16 cellular contexts compared by ENCODE assay signal in the genomic region with DNA sequence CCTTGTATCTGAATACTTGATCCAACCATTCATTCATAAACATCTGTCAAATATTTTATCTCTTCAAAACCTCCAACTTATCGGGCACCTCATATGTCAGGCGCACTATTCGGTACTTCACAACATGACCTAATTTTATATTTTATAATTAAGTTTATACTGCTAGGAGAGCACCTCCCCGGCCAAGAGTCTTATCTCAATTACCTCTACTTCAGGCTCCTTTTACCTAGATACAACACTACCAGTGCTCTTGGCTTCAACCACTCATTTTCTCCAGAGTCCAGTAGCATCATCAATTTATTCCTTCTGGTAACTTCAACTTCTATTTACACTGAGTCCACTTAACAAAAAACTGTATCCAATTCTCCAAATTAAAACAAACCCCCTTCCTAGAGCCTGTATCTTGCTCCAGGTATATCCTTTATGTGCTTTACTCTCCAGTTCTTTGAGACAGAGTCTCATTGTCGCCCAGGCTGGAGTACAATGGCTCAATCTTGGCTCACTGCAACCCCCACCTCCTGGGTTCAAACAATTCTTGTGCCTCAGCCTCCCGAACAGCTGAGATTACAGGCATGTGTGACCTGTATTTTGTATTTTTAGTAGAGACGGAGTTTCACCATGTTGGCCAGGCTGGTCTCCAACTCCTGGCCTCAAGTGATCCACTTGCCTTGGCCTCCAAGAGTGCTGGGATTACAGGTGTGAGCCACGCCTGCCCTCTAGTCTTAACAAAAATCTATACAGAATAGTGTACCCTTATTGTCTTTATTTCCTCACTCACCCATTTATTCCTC. TPM values are rescaled to one million over a fixed set of nuclear protein-coding genes. Genes with fewer than 3 reads are reported as not detected.
"Had no signal": no experiment of that assay in that cellular context is flagged by ENCODE, and none has a peak within 500 bp of the region (broad histone marks: within the 10 kb centered on the region; RNA-seq: fewer than 3 reads in every experiment).

No MANE protein-coding gene starts in this region.

- H3K27me3 Mint-ChIP-seq: activated CD4-positive, alpha-beta T cell treated with anti-CD3 and anti-CD28 coated beads for 36 hours; dendritic cell treated with granulocyte-macrophage colony-stimulating factor and Interleukin-4, amounts not matched to agents 40 ng/mL and 50 ng/mL, for 4 days; stimulated activated memory B cell treated with anti-CD40 and anti-IgM and Interleukin-4, amounts not matched to agents 10 μg/mL and 1 μg/mL and 100 μg/mL, for 72 hours had no signal

- ATAC-seq: activated CD4-positive, alpha-beta T cell treated with anti-CD3 and anti-CD28 coated beads for 36 hours; pancreas; stimulated activated memory B cell treated with anti-CD40 and anti-IgM and Interleukin-4, amounts not matched to agents 10 μg/mL and 1 μg/mL and 100 μg/mL, for 72 hours; WTC11 had no signal

- H3K4me3 Mint-ChIP-seq: activated CD4-positive, alpha-beta T cell treated with anti-CD3 and anti-CD28 coated beads for 36 hours; dendritic cell treated with granulocyte-macrophage colony-stimulating factor and Interleukin-4, amounts not matched to agents 40 ng/mL and 50 ng/mL, for 4 days; stimulated activated memory B cell treated with anti-CD40 and anti-IgM and Interleukin-4, amounts not matched to agents 10 μg/mL and 1 μg/mL and 100 μg/mL, for 72 hours; WTC11 had no signal

- H3K4me2 ChIP-seq: hepatocyte, SK-N-SH had no signal

- DNase-seq: activated CD4-positive, alpha-beta T cell treated with anti-CD3 and anti-CD28 coated beads for 36 hours; activated CD4-positive, alpha-beta T cell treated with anti-CD3 and anti-CD28 coated beads, Interleukin-2, amount 50 U/mL, for 48 hours; activated naive CD4-positive, alpha-beta T cell treated with Interleukin-2 at 50 U/mL for 16 hours; cerebellar nuclear complex; effector memory CD4-positive, alpha-beta T cell; pancreas; SK-N-SH; spleen; stimulated activated CD4-positive, alpha-beta T cell treated with anti-CD3 and anti-CD28 coated beads, Interleukin-4, amount 100 ng/mL, for 4 hours; thyroid gland had no signal

- H3K36me3 ChIP-seq: ascending aorta, neutrophil, pancreas, thyroid gland had no signal

- H3K27ac ChIP-seq: ascending aorta, hepatocyte, neutrophil, pancreas, spleen, thyroid gland had no signal

- H2AFZ ChIP-seq: hepatocyte had no signal

- H3K9me3 Mint-ChIP-seq: dendritic cell treated with granulocyte-macrophage colony-stimulating factor and Interleukin-4, amounts not matched to agents 40 ng/mL and 50 ng/mL, for 4 days; stimulated activated memory B cell treated with anti-CD40 and anti-IgM and Interleukin-4, amounts not matched to agents 10 μg/mL and 1 μg/mL and 100 μg/mL, for 72 hours had no signal

- H3K9me3 ChIP-seq: ascending aorta, neutrophil, pancreas, SK-N-SH, spleen, thyroid gland had no signal

- H3K27ac Mint-ChIP-seq: activated CD4-positive, alpha-beta T cell treated with anti-CD3 and anti-CD28 coated beads for 36 hours; dendritic cell treated with granulocyte-macrophage colony-stimulating factor and Interleukin-4, amounts not matched to agents 40 ng/mL and 50 ng/mL, for 4 days; stimulated activated memory B cell treated with anti-CD40 and anti-IgM and Interleukin-4, amounts not matched to agents 10 μg/mL and 1 μg/mL and 100 μg/mL, for 72 hours; WTC11 had no signal

- H3K9ac ChIP-seq: SK-N-SH had no signal

- H3K27me3 ChIP-seq: ascending aorta, hepatocyte, neutrophil, pancreas, spleen, thyroid gland had no signal

- H3K4me3 ChIP-seq: ascending aorta, hepatocyte, pancreas, spleen, thyroid gland had no signal

RNA-seq across cellular contexts. Expression of a gene that starts 43.7 kb away (rescaled TPM):
- total RNA-seq: ascending aorta had no signal
